19 cellular contexts compared by ENCODE assay signal in genomic region chr4:8387194-8387593, GRCh38. TPM values are rescaled to one million over a fixed set of nuclear protein-coding genes. Genes with fewer than 3 reads are reported as not detected.
DNase-seq lines count a peak whose midpoint lies in the region; ATAC-seq and TF ChIP-seq lines count a peak whose summit lies in the region.
"Had no signal": no experiment of that assay in that cellular context is flagged by ENCODE, and none has a peak within 500 bp of the region (broad histone marks: within the 10 kb centered on the region; RNA-seq: fewer than 3 reads in every experiment).

No MANE protein-coding gene starts in this region.

- DNase-seq in right cardiac atrium (peak in 2 of 3 donors; percentile 40 to 50), Right ventricle myocardium superior (no peak), PC-3 (no peak), neural progenitor cell (ENCODE audit: low spot score) (no peak), mesothelial cell of epicardium (ENCODE audit: low spot score in 2 of 2, unreplicated experiment in 2 of 2) (no peak)
- DNase-seq: 8988T; CD4-positive, alpha-beta T cell; CD8-positive, alpha-beta memory T cell; DMS 273 treated with DMSO at 0.1 percent for 48 hours; DMS79; EL; GDM1; GOT3; HFFc6 had no signal

- H3K27ac ChIP-seq in right cardiac atrium (ENCODE audit: low read length) (no peak overlapping the region), PC-3 (ENCODE audit: low read length) (no peak overlapping the region), neural progenitor cell (no peak overlapping the region)

- POLR2A ChIA-PET in PC-3 (lab: Charles Lee; ENCODE audit: unreplicated experiment) = no interaction called here

- H3K4me3 ChIP-seq in right cardiac atrium (ENCODE audit: low read length) = no peak overlapping the region
- no peak overlapping the region for H3K4me3 ChIP-seq in PC-3 (ENCODE audit: low read length)
- H3K4me3 ChIP-seq in neural progenitor cell = no peak overlapping the region
- H3K4me3 ChIP-seq: GM12878, HAP-1 had no signal

- H3K27ac Mint-ChIP-seq in neural progenitor cell (no peak overlapping the region), mesothelial cell of epicardium (no peak overlapping the region)
- H3K27ac Mint-ChIP-seq: CD4-positive, alpha-beta T cell; HFFc6 had no signal

- no peak overlapping the region for H2AFZ ChIP-seq in PC-3 (ENCODE audit: low read length)
- no peak overlapping the region for H2AFZ ChIP-seq in neural progenitor cell (replicated peaks)

- H3K4me1 ChIP-seq in right cardiac atrium (ENCODE audit: control insufficient read depth, insufficient read depth, low read length) (no peaks in the 10 kb centered on the region), PC-3 (ENCODE audit: insufficient read depth, low read length) (peaks cover 28% of the 10 kb centered on the region), neural progenitor cell (no peaks in the 10 kb centered on the region)
- H3K4me1 ChIP-seq: HAP-1 had no signal

- H3K9me2 ChIP-seq in PC-3 (replicated peaks; ENCODE audit: low read length) = no peaks in the 10 kb centered on the region

- H3K9ac ChIP-seq in PC-3 (ENCODE audit: low read length) (peak overlapping the region; percentile 14; the same call in 1 of the 2 replicates), neural progenitor cell (no peak overlapping the region)

- H3F3A ChIP-seq in PC-3 (ENCODE audit: low read length, unreplicated experiment) (no peaks in the 10 kb centered on the region), neural progenitor cell (ENCODE audit: low read depth) (no peaks in the 10 kb centered on the region)

- no TSS peak for BruUV-seq in PC-3 (replicated peaks; lab: Mats Ljungman, UMichigan)

- H3K9me3 Mint-ChIP-seq in neural progenitor cell (no peaks in the 10 kb centered on the region), mesothelial cell of epicardium (no peaks in the 10 kb centered on the region)
- H3K9me3 Mint-ChIP-seq: CD4-positive, alpha-beta T cell; HFFc6 had no signal

- H3K36me3 ChIP-seq in PC-3 (ENCODE audit: low read depth, low read length) (no peaks in the 10 kb centered on the region), neural progenitor cell (no peaks in the 10 kb centered on the region)
- H3K36me3 ChIP-seq: HAP-1 had no signal

- TF ChIP-seq CTCF in PC-3 (conservative IDR thresholded peaks at IDR 0.05; ENCODE audit: low read depth, low read length) = no peak
- TF ChIP-seq CTCF in neural progenitor cell (IDR thresholded peaks at IDR 0.05) = no peak
- no peak for TF ChIP-seq CTCF in mesothelial cell of epicardium (IDR thresholded peaks at IDR 0.05; ENCODE audit: unreplicated experiment)

- H3K9me3 ChIP-seq in right cardiac atrium (ENCODE audit: control insufficient read depth, low read length) (no peaks in the 10 kb centered on the region), PC-3 (ENCODE audit: low read length) (no peaks in the 10 kb centered on the region), neural progenitor cell (ENCODE audit: low read depth) (no peaks in the 10 kb centered on the region)
- H3K9me3 ChIP-seq: HAP-1 had no signal

- intact Hi-C loops in right cardiac atrium (cut with DNase I) = no loop called here
- intact Hi-C loops in Right ventricle myocardium superior (cut with DNase I) = no loop called here
- intact Hi-C loops in PC-3 (cut with micrococcal nuclease) = no loop called here

- no peaks in the 10 kb centered on the region for H4K20me1 ChIP-seq in PC-3 (ENCODE audit: low read length)
- H4K20me1 ChIP-seq in neural progenitor cell (ENCODE audit: low read depth) = no peaks in the 10 kb centered on the region

- H3K27me3 ChIP-seq in right cardiac atrium (ENCODE audit: control insufficient read depth, insufficient read depth) (no peaks in the 10 kb centered on the region), PC-3 (ENCODE audit: low read length) (no peaks in the 10 kb centered on the region), neural progenitor cell (no peaks in the 10 kb centered on the region)

- peaks cover 12% of the 10 kb centered on the region for H3K36me3 Mint-ChIP-seq in neural progenitor cell
- peaks cover 26% of the 10 kb centered on the region for H3K36me3 Mint-ChIP-seq in mesothelial cell of epicardium

- ATAC-seq in right cardiac atrium (no peak), Right ventricle myocardium superior (ENCODE audit: poor library complexity) (no peak), PC-3 (no peak), GM18520 (IDR thresholded peaks at IDR 0.05; ENCODE audit: unreplicated experiment) (no peak), GM19452 (IDR thresholded peaks at IDR 0.05; ENCODE audit: unreplicated experiment) (no peak)
- ATAC-seq: GM12878 had no signal

- H3K4me1 Mint-ChIP-seq in neural progenitor cell = peaks cover 19% of the 10 kb centered on the region
- H3K4me1 Mint-ChIP-seq in mesothelial cell of epicardium = no peaks in the 10 kb centered on the region
- H3K4me1 Mint-ChIP-seq: CD14-positive monocyte; CD8-positive, alpha-beta memory T cell had no signal

- no peaks in the 10 kb centered on the region for H3K79me2 ChIP-seq in PC-3 (ENCODE audit: low read length)
- no peaks in the 10 kb centered on the region for H3K79me2 ChIP-seq in neural progenitor cell (ENCODE audit: low read depth)

- CTCF ChIA-PET in PC-3 (lab: Charles Lee) = no interaction called here

- H3K4me2 ChIP-seq in PC-3 (ENCODE audit: low read length) = peak overlapping the region; percentile 65; the same call in 1 of the 2 replicates
- no peak overlapping the region for H3K4me2 ChIP-seq in neural progenitor cell

- peak overlapping the region; percentile 58 for H3K4me3 Mint-ChIP-seq in neural progenitor cell
- H3K4me3 Mint-ChIP-seq in mesothelial cell of epicardium = no peak overlapping the region
- H3K4me3 Mint-ChIP-seq: CD14-positive monocyte; CD4-positive, alpha-beta T cell; CD8-positive, alpha-beta memory T cell; HFFc6 had no signal

- H3K27me3 Mint-ChIP-seq in neural progenitor cell (ENCODE audit: insufficient read depth, low read depth) = peaks cover 7% of the 10 kb centered on the region
- H3K27me3 Mint-ChIP-seq in mesothelial cell of epicardium (ENCODE audit: low read depth) = no peaks in the 10 kb centered on the region
- H3K27me3 Mint-ChIP-seq: CD4-positive, alpha-beta T cell; CD8-positive, alpha-beta memory T cell had no signal

- 90% methylated on average over 22 of the region's 22 CpGs for WGBS in right cardiac atrium

RNA-seq across cellular contexts. Expression of gene ACOX3, which starts 53.3 kb away (rescaled TPM):
- total RNA-seq in right cardiac atrium = 10 to 100 TPM; 52.9 to 94.8 (median 55.1) TPM
- 25.7 TPM for polyA plus RNA-seq in right cardiac atrium
- 22.5 TPM for total RNA-seq in Right ventricle myocardium superior
- 12.2 and 13.0 TPM in 2 replicates for total RNA-seq in PC-3 (2014; rRNA removed)
- 14.0 and 20.1 TPM in 2 replicates for total RNA-seq in neural progenitor cell (ENCODE audit: low replicate concordance)
- 57.5 to 60.0 TPM (median 59.7 TPM) in 3 replicates for total RNA-seq in mesothelial cell of epicardium

RNA-seq across cellular contexts. Expression of gene TRMT44, which starts 53.4 kb away (rescaled TPM):
- total RNA-seq in right cardiac atrium (10 to 100 TPM; 10.2 to 12.9 (median 12.5) TPM), Right ventricle myocardium superior (8.4 TPM), PC-3 (2014; rRNA removed) (13.3 and 15.3 TPM in 2 replicates), neural progenitor cell (ENCODE audit: low replicate concordance) (19.9 and 24.2 TPM in 2 replicates), mesothelial cell of epicardium (37.9 to 41.7 TPM (median 41.2 TPM) in 3 replicates)
- 7.6 TPM for polyA plus RNA-seq in right cardiac atrium

Comparison
In these comparisons a context has a peak if more than half of its experiments do, and no peak if none do; other contexts are left out.
1. DNase-seq: peak in right cardiac atrium (2 of 3); none in Right ventricle myocardium superior (single experiment), PC-3 (single experiment), neural progenitor cell (single experiment) and mesothelial cell of epicardium (0 of 2).